ENCODE assay signal across 25 cellular contexts in the genomic region with DNA sequence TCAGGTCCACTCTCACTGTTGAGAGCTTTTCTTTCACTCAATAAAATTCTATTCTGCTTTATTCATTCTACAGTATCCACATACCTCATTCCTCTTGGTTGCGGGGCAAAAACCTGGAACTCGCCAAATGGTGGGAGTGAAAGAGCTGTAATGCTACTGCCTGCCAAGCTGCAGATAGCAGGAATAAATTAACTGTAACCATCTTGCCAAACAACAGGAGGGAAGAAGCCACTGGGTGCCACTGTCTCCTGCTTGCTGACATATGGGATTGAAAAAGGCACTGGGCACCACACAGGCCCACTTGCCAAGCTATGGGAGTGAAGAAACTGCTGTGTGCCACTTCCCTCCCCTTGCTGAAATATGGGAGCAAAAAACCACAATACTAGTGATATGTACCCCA.
"Had no signal": no experiment of that assay in that cellular context is flagged by ENCODE, and none has a peak within 500 bp of the region (broad histone marks: within the 10 kb centered on the region; RNA-seq: fewer than 3 reads in every experiment).

No MANE protein-coding gene starts in this region.

- DNase-seq: activated effector memory CD4-positive, alpha-beta T cell treated with anti-CD3 and anti-CD28 coated beads, Interleukin-2, amount 50 U/mL, for 16 hours; activated effector memory CD4-positive, alpha-beta T cell treated with Interleukin-2 at 50 U/mL for 16 hours; activated gamma-delta T cell; activated gamma-delta T cell treated with Interleukin-2 at 50 U/mL for 16 hours; activated naive CD4-positive, alpha-beta T cell; activated naive CD4-positive, alpha-beta T cell treated with anti-CD3 and anti-CD28 coated beads for 36 hours; activated naive CD4-positive, alpha-beta T cell treated with anti-CD3 and anti-CD28 coated beads, Interleukin-2, amount 10 ng/mL, durations not matched to agents 7 days and 5 days; activated naive CD4-positive, alpha-beta T cell treated with anti-CD3 and anti-CD28 coated beads, Interleukin-2, amount 50 U/mL, for 16 hours; activated naive CD4-positive, alpha-beta T cell treated with Interleukin-2 at 50 U/mL for 16 hours; activated naive CD8-positive, alpha-beta T cell treated with anti-CD3 and anti-CD28 coated beads for 36 hours; activated naive CD8-positive, alpha-beta T cell treated with anti-CD3 and anti-CD28 coated beads, Interleukin-2, amount 10 ng/mL, durations not matched to agents 7 days and 5 days; activated naive CD8-positive, alpha-beta T cell treated with anti-CD3 and anti-CD28 coated beads, Interleukin-2, amount 50 U/mL, for 24 hours; activated T-cell treated with anti-CD3 and anti-CD28 coated beads, Interleukin-2, amount 50 U/mL, for 1 hour; activated T-cell treated with anti-CD3 and anti-CD28 coated beads, Interleukin-2, amount 50 U/mL, for 24 hours; activated T-cell treated with anti-CD3 and anti-CD28 coated beads, Interleukin-2, amount 50 U/mL, for 4 hours; activated T-cell treated with anti-CD3 and anti-CD28 coated beads, Interleukin-2, amount 50 U/mL, for 48 hours; activated T-cell treated with anti-CD3 and anti-CD28 coated beads, Interleukin-2, amount 50 U/mL, for 72 hours; adrenal gland; amniotic stem cell; amygdala; aorta; body of pancreas; brain microvascular endothelial cell; caudate nucleus; central memory CD4-positive, alpha-beta T cell had no signal
